ENCODE assay signal across 1 cellular context in the genomic region with DNA sequence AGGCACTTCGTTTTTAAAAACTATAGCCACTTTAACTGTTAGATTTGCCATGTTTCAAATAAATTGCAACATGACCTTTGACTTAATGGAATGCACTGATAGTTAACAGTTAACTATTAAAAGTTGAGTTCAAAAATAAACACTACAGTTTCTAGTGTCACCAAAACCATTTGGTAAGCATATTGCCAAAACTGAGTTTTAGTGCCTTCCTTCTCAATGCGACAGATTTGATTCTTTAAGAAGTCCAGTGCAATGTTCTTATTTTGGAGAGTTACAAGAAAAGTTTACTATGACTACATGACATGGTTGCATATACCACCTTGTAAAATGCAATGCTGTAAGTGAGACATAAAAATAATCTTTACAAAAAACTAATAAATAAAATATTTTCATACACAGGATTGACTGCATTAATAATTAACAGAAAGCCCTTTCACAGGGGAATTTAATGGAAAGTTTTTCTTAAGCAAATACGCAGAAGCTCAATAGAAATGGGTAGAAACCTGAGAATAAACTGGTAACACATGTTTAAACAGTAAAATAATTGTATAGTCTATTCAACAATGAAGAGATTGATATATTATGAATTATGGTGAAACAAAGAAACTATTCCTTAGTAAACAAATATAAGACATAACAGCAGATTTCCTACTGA.
TF ChIP-seq lines count a peak whose summit lies in the region.

No MANE protein-coding gene starts in this region.

TF ChIP-seq in HepG2, 621 proteins besides CTCF, POLR2A, EP300 and RAD21 (continued from another document):
- TF ChIP-seq, protein P1, sequence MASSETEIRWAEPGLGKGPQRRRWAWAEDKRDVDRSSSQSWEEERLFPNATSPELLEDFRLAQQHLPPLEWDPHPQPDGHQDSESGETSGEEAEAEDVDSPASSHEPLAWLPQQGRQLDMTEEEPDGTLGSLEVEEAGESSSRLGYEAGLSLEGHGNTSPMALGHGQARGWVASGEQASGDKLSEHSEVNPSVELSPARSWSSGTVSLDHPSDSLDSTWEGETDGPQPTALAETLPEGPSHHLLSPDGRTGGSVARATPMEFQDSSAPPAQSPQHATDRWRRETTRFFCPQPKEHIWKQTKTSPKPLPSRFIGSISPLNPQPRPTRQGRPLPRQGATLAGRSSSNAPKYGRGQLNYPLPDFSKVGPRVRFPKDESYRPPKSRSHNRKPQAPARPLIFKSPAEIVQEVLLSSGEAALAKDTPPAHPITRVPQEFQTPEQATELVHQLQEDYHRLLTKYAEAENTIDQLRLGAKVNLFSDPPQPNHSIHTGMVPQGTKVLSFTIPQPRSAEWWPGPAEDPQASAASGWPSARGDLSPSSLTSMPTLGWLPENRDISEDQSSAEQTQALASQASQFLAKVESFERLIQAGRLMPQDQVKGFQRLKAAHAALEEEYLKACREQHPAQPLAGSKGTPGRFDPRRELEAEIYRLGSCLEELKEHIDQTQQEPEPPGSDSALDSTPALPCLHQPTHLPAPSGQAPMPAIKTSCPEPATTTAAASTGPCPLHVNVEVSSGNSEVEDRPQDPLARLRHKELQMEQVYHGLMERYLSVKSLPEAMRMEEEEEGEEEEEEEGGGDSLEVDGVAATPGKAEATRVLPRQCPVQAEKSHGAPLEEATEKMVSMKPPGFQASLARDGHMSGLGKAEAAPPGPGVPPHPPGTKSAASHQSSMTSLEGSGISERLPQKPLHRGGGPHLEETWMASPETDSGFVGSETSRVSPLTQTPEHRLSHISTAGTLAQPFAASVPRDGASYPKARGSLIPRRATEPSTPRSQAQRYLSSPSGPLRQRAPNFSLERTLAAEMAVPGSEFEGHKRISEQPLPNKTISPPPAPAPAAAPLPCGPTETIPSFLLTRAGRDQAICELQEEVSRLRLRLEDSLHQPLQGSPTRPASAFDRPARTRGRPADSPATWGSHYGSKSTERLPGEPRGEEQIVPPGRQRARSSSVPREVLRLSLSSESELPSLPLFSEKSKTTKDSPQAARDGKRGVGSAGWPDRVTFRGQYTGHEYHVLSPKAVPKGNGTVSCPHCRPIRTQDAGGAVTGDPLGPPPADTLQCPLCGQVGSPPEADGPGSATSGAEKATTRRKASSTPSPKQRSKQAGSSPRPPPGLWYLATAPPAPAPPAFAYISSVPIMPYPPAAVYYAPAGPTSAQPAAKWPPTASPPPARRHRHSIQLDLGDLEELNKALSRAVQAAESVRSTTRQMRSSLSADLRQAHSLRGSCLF (CRISPR knock-in tag; IDR thresholded peaks at IDR 0.05; ENCODE audit: borderline replicate concordance), result no peak
- TF ChIP-seq, protein P2, sequence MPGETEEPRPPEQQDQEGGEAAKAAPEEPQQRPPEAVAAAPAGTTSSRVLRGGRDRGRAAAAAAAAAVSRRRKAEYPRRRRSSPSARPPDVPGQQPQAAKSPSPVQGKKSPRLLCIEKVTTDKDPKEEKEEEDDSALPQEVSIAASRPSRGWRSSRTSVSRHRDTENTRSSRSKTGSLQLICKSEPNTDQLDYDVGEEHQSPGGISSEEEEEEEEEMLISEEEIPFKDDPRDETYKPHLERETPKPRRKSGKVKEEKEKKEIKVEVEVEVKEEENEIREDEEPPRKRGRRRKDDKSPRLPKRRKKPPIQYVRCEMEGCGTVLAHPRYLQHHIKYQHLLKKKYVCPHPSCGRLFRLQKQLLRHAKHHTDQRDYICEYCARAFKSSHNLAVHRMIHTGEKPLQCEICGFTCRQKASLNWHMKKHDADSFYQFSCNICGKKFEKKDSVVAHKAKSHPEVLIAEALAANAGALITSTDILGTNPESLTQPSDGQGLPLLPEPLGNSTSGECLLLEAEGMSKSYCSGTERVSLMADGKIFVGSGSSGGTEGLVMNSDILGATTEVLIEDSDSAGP (CRISPR knock-in tag; IDR thresholded peaks at IDR 0.05; ENCODE audit: borderline replicate concordance), result no peak
- TF ChIP-seq CEBPG (CRISPR knock-in tag; IDR thresholded peaks at IDR 0.05) (peak; percentile 51), REPIN1 (CRISPR knock-in tag; IDR thresholded peaks at IDR 0.05; ENCODE audit: borderline replicate concordance, low read depth) (no peak), ZNF7 (CRISPR knock-in tag; IDR thresholded peaks at IDR 0.05) (peak; percentile 54; the same call in 1 of the 2 replicates), ELF4 (CRISPR knock-in tag; IDR thresholded peaks at IDR 0.05; ENCODE audit: borderline replicate concordance) (no peak), NFIC (IDR thresholded peaks at IDR 0.05; ENCODE audit: low read length) (peak; percentile 62; the same call in 1 of the 2 replicates), IRX3 (CRISPR knock-in tag; IDR thresholded peaks at IDR 0.05; ENCODE audit: borderline replicate concordance, low read depth) (no peak), ZNF83 (CRISPR knock-in tag; IDR thresholded peaks at IDR 0.05; ENCODE audit: borderline replicate concordance) (no peak), NFATC3 (CRISPR knock-in tag; IDR thresholded peaks at IDR 0.05) (no peak), ZBTB8A (CRISPR knock-in tag; IDR thresholded peaks at IDR 0.05; ENCODE audit: borderline replicate concordance, low read depth) (no peak), ESRRA (CRISPR knock-in tag; IDR thresholded peaks at IDR 0.05; ENCODE audit: low read depth) (no peak), ATRX (CRISPR knock-in tag; IDR thresholded peaks at IDR 0.05; ENCODE audit: borderline replicate concordance) (no peak), ZKSCAN5 (CRISPR knock-in tag; IDR thresholded peaks at IDR 0.05) (no peak), NR2F6 (IDR thresholded peaks at IDR 0.05) (peak; percentile 81), NR2F6 (CRISPR knock-in tag; IDR thresholded peaks at IDR 0.05) (peak; percentile 72), MBNL3 (CRISPR knock-in tag; conservative IDR thresholded peaks at IDR 0.05) (no peak), ELF3 (CRISPR knock-in tag; IDR thresholded peaks at IDR 0.05) (no peak), ZNF326 (CRISPR knock-in tag; IDR thresholded peaks at IDR 0.05; ENCODE audit: borderline replicate concordance) (no peak), PHF5A (CRISPR knock-in tag; IDR thresholded peaks at IDR 0.05; ENCODE audit: low read depth, unreplicated experiment) (no peak), TEAD3 (CRISPR knock-in tag; optimal IDR thresholded peaks at IDR 0.05; ENCODE audit: borderline replicate concordance) (no peak), POGZ (CRISPR knock-in tag; IDR thresholded peaks at IDR 0.05) (no peak), ZNF75D (CRISPR knock-in tag; IDR thresholded peaks at IDR 0.05; ENCODE audit: borderline replicate concordance) (no peak), HOXA3 (CRISPR knock-in tag; IDR thresholded peaks at IDR 0.05) (no peak), POLR2AphosphoS2 (IDR thresholded peaks at IDR 0.05; ENCODE audit: low read depth, low read length) (no peak), PPARG (CRISPR knock-in tag; conservative IDR thresholded peaks at IDR 0.05) (peak; percentile 28), RXRB (CRISPR knock-in tag; IDR thresholded peaks at IDR 0.05; ENCODE audit: borderline replicate concordance) (peak; percentile 9; the same call in 1 of the 2 replicates)
- TF ChIP-seq, protein P3, sequence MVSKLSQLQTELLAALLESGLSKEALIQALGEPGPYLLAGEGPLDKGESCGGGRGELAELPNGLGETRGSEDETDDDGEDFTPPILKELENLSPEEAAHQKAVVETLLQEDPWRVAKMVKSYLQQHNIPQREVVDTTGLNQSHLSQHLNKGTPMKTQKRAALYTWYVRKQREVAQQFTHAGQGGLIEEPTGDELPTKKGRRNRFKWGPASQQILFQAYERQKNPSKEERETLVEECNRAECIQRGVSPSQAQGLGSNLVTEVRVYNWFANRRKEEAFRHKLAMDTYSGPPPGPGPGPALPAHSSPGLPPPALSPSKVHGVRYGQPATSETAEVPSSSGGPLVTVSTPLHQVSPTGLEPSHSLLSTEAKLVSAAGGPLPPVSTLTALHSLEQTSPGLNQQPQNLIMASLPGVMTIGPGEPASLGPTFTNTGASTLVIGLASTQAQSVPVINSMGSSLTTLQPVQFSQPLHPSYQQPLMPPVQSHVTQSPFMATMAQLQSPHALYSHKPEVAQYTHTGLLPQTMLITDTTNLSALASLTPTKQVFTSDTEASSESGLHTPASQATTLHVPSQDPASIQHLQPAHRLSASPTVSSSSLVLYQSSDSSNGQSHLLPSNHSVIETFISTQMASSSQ (IDR thresholded peaks at IDR 0.05; ENCODE audit: low read depth), result peak; percentile 78
- TF ChIP-seq, protein P3 (CRISPR knock-in tag; IDR thresholded peaks at IDR 0.05; ENCODE audit: borderline replicate concordance), result peak; percentile 59; the same call in 1 of the 2 replicates
- TF ChIP-seq, protein P4, sequence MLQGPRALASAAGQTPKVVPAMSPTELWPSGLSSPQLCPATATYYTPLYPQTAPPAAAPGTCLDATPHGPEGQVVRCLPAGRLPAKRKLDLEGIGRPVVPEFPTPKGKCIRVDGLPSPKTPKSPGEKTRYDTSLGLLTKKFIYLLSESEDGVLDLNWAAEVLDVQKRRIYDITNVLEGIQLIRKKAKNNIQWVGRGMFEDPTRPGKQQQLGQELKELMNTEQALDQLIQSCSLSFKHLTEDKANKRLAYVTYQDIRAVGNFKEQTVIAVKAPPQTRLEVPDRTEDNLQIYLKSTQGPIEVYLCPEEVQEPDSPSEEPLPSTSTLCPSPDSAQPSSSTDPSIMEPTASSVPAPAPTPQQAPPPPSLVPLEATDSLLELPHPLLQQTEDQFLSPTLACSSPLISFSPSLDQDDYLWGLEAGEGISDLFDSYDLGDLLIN (CRISPR knock-in tag; IDR thresholded peaks at IDR 0.05; ENCODE audit: borderline replicate concordance), result no peak
- TF ChIP-seq, protein P5, sequence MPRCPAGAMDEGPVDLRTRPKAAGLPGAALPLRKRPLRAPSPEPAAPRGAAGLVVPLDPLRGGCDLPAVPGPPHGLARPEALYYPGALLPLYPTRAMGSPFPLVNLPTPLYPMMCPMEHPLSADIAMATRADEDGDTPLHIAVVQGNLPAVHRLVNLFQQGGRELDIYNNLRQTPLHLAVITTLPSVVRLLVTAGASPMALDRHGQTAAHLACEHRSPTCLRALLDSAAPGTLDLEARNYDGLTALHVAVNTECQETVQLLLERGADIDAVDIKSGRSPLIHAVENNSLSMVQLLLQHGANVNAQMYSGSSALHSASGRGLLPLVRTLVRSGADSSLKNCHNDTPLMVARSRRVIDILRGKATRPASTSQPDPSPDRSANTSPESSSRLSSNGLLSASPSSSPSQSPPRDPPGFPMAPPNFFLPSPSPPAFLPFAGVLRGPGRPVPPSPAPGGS (CRISPR knock-in tag; IDR thresholded peaks at IDR 0.05), result no peak
- TF ChIP-seq, protein P6, sequence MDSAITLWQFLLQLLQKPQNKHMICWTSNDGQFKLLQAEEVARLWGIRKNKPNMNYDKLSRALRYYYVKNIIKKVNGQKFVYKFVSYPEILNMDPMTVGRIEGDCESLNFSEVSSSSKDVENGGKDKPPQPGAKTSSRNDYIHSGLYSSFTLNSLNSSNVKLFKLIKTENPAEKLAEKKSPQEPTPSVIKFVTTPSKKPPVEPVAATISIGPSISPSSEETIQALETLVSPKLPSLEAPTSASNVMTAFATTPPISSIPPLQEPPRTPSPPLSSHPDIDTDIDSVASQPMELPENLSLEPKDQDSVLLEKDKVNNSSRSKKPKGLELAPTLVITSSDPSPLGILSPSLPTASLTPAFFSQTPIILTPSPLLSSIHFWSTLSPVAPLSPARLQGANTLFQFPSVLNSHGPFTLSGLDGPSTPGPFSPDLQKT (CRISPR knock-in tag; IDR thresholded peaks at IDR 0.05; ENCODE audit: borderline replicate concordance), result no peak
- TF ChIP-seq, protein P7, sequence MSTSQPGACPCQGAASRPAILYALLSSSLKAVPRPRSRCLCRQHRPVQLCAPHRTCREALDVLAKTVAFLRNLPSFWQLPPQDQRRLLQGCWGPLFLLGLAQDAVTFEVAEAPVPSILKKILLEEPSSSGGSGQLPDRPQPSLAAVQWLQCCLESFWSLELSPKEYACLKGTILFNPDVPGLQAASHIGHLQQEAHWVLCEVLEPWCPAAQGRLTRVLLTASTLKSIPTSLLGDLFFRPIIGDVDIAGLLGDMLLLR (CRISPR knock-in tag; IDR thresholded peaks at IDR 0.05), result no peak
- TF ChIP-seq, protein P8, sequence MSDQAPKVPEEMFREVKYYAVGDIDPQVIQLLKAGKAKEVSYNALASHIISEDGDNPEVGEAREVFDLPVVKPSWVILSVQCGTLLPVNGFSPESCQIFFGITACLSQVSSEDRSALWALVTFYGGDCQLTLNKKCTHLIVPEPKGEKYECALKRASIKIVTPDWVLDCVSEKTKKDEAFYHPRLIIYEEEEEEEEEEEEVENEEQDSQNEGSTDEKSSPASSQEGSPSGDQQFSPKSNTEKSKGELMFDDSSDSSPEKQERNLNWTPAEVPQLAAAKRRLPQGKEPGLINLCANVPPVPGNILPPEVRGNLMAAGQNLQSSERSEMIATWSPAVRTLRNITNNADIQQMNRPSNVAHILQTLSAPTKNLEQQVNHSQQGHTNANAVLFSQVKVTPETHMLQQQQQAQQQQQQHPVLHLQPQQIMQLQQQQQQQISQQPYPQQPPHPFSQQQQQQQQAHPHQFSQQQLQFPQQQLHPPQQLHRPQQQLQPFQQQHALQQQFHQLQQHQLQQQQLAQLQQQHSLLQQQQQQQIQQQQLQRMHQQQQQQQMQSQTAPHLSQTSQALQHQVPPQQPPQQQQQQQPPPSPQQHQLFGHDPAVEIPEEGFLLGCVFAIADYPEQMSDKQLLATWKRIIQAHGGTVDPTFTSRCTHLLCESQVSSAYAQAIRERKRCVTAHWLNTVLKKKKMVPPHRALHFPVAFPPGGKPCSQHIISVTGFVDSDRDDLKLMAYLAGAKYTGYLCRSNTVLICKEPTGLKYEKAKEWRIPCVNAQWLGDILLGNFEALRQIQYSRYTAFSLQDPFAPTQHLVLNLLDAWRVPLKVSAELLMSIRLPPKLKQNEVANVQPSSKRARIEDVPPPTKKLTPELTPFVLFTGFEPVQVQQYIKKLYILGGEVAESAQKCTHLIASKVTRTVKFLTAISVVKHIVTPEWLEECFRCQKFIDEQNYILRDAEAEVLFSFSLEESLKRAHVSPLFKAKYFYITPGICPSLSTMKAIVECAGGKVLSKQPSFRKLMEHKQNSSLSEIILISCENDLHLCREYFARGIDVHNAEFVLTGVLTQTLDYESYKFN (CRISPR knock-in tag; conservative IDR thresholded peaks at IDR 0.05), result peak; percentile 33; the same call in 1 of the 2 replicates
